In genomic region chr7:25282194-25282593, GRCh38 we compare ENCODE assay signal across 36 cellular contexts. TPM values are rescaled to one million over a fixed set of nuclear protein-coding genes. Genes with fewer than 3 reads are reported as not detected.
"Had no signal": no experiment of that assay in that cellular context is flagged by ENCODE, and none has a peak within 500 bp of the region (broad histone marks: within the 10 kb centered on the region; RNA-seq: fewer than 3 reads in every experiment).

No MANE protein-coding gene starts in this region.

- H3K27ac ChIP-seq: ascending aorta, breast epithelium, cardiac muscle cell, coronary artery, epithelial cell of prostate, esophagus squamous epithelium, gastroesophageal sphincter, WERI-Rb-1 had no signal

- H3K27me3 ChIP-seq: ascending aorta, breast epithelium, cardiac muscle cell, esophagus squamous epithelium, gastroesophageal sphincter had no signal

- H3K36me3 ChIP-seq: ascending aorta, breast epithelium, cardiac muscle cell, esophagus squamous epithelium, gastroesophageal sphincter, WERI-Rb-1 had no signal

- H3K9me3 Mint-ChIP-seq: activated B cell treated with CpG ODN at 0.5 μM for 24 hours; activated CD4-positive, alpha-beta memory T cell treated with anti-CD3 and anti-CD28 coated beads for 36 hours; activated naive CD4-positive, alpha-beta T cell treated with anti-CD3 and anti-CD28 coated beads, Interleukin-2, amount 10 ng/mL, durations not matched to agents 7 days and 5 days; activated naive CD4-positive, alpha-beta T cell treated with anti-CD3 and anti-CD28 coated beads, Interleukin-2, amount 50 U/mL, for 72 hours; activated naive CD8-positive, alpha-beta T cell treated with anti-CD3 and anti-CD28 coated beads, Interleukin-2, amount 10 ng/mL, durations not matched to agents 7 days and 5 days; activated T-cell treated with anti-CD3 and anti-CD28 coated beads, Interleukin-2, amount 50 U/mL, for 24 hours; activated T-cell treated with anti-CD3 and anti-CD28 coated beads, Interleukin-2, amount 50 U/mL, for 72 hours; brain; dendritic cell treated with granulocyte-macrophage colony-stimulating factor and Interleukin-4, amounts not matched to agents 40 ng/mL and 50 ng/mL, for 4 days; effector memory CD8-positive, alpha-beta T cell; T-helper 2 cell treated with Interferon-gamma antibody and Interleukin-4, amounts not matched to agents 5 μg/mL and 100 μg/mL, for 36 hours had no signal

- H3K36me3 Mint-ChIP-seq: activated CD4-positive, alpha-beta memory T cell treated with anti-CD3 and anti-CD28 coated beads for 36 hours; activated naive CD4-positive, alpha-beta T cell treated with anti-CD3 and anti-CD28 coated beads, Interleukin-2, amount 10 ng/mL, durations not matched to agents 7 days and 5 days; activated naive CD4-positive, alpha-beta T cell treated with anti-CD3 and anti-CD28 coated beads, Interleukin-2, amount 50 U/mL, for 72 hours; activated naive CD8-positive, alpha-beta T cell treated with anti-CD3 and anti-CD28 coated beads, Interleukin-2, amount 10 ng/mL, durations not matched to agents 7 days and 5 days; brain had no signal

- H3K27ac Mint-ChIP-seq: activated B cell treated with CpG ODN at 0.5 μM for 24 hours; activated CD4-positive, alpha-beta memory T cell treated with anti-CD3 and anti-CD28 coated beads for 36 hours; activated naive CD4-positive, alpha-beta T cell treated with anti-CD3 and anti-CD28 coated beads, Interleukin-2, amount 10 ng/mL, durations not matched to agents 7 days and 5 days; activated naive CD4-positive, alpha-beta T cell treated with anti-CD3 and anti-CD28 coated beads, Interleukin-2, amount 50 U/mL, for 72 hours; activated naive CD8-positive, alpha-beta T cell treated with anti-CD3 and anti-CD28 coated beads, Interleukin-2, amount 10 ng/mL, durations not matched to agents 7 days and 5 days; activated T-cell treated with anti-CD3 and anti-CD28 coated beads, Interleukin-2, amount 50 U/mL, for 24 hours; activated T-cell treated with anti-CD3 and anti-CD28 coated beads, Interleukin-2, amount 50 U/mL, for 72 hours; brain; dendritic cell treated with granulocyte-macrophage colony-stimulating factor and Interleukin-4, amounts not matched to agents 40 ng/mL and 50 ng/mL, for 4 days; effector memory CD8-positive, alpha-beta T cell; T-helper 17 cell; T-helper 2 cell treated with Interferon-gamma antibody and Interleukin-4, amounts not matched to agents 5 μg/mL and 100 μg/mL, for 36 hours had no signal

- H3K4me1 Mint-ChIP-seq: activated B cell treated with CpG ODN at 0.5 μM for 24 hours, brain, T-helper 17 cell had no signal

- DNase-seq: activated B cell treated with CpG ODN at 0.5 μM for 24 hours; activated CD4-positive, alpha-beta memory T cell treated with anti-CD3 and anti-CD28 coated beads for 36 hours; activated CD4-positive, alpha-beta T cell treated with anti-CD3 and anti-CD28 coated beads for 48 hours; activated CD8-positive, alpha-beta memory T cell treated with anti-CD3 and anti-CD28 coated beads, Interleukin-2, amount 50 U/mL, for 48 hours; activated gamma-delta T cell; activated naive CD4-positive, alpha-beta T cell; activated naive CD4-positive, alpha-beta T cell treated with anti-CD3 and anti-CD28 coated beads, Interleukin-2, amount 10 ng/mL, durations not matched to agents 7 days and 5 days; activated naive CD8-positive, alpha-beta T cell treated with anti-CD3 and anti-CD28 coated beads, Interleukin-2, amount 10 ng/mL, durations not matched to agents 7 days and 5 days; activated T-cell treated with anti-CD3 and anti-CD28 coated beads for 4 hours; activated T-cell treated with anti-CD3 and anti-CD28 coated beads, Interleukin-2, amount 50 U/mL, for 24 hours; activated T-cell treated with anti-CD3 and anti-CD28 coated beads, Interleukin-2, amount 50 U/mL, for 72 hours; central memory CD4-positive, alpha-beta T cell; cerebellar nuclear complex; effector CD4-positive, alpha-beta T cell; effector memory CD8-positive, alpha-beta T cell; esophagus squamous epithelium; foreskin melanocyte; SW 1271; T-helper 1 cell; T-helper 17 cell; T1000; WERI-Rb-1 had no signal

- H3K4me3 ChIP-seq: ascending aorta, breast epithelium, cardiac muscle cell, coronary artery, esophagus squamous epithelium, gastroesophageal sphincter had no signal

- H3K4me3 Mint-ChIP-seq: activated B cell treated with CpG ODN at 0.5 μM for 24 hours; activated CD4-positive, alpha-beta memory T cell treated with anti-CD3 and anti-CD28 coated beads for 36 hours; activated naive CD4-positive, alpha-beta T cell treated with anti-CD3 and anti-CD28 coated beads, Interleukin-2, amount 10 ng/mL, durations not matched to agents 7 days and 5 days; activated naive CD8-positive, alpha-beta T cell treated with anti-CD3 and anti-CD28 coated beads, Interleukin-2, amount 10 ng/mL, durations not matched to agents 7 days and 5 days; activated T-cell treated with anti-CD3 and anti-CD28 coated beads, Interleukin-2, amount 50 U/mL, for 24 hours; activated T-cell treated with anti-CD3 and anti-CD28 coated beads, Interleukin-2, amount 50 U/mL, for 72 hours; brain; dendritic cell treated with granulocyte-macrophage colony-stimulating factor and Interleukin-4, amounts not matched to agents 40 ng/mL and 50 ng/mL, for 4 days; effector memory CD8-positive, alpha-beta T cell; T-helper 17 cell; T-helper 2 cell treated with Interferon-gamma antibody and Interleukin-4, amounts not matched to agents 5 μg/mL and 100 μg/mL, for 36 hours had no signal

- H3K4me1 ChIP-seq: ascending aorta, breast epithelium, esophagus squamous epithelium, gastroesophageal sphincter had no signal

- H3K9me3 ChIP-seq: ascending aorta, breast epithelium, esophagus squamous epithelium, gastroesophageal sphincter had no signal

- H3K27me3 Mint-ChIP-seq: brain had no signal

RNA-seq across cellular contexts. Expression of gene NPVF, which starts 53.9 kb away (rescaled TPM):
- total RNA-seq: activated B cell treated with CpG ODN at 0.5 μM for 24 hours; activated CD4-positive, alpha-beta memory T cell treated with anti-CD3 and anti-CD28 coated beads for 36 hours; activated naive CD4-positive, alpha-beta T cell treated with anti-CD3 and anti-CD28 coated beads, Interleukin-2, amount 50 U/mL, for 72 hours; activated naive CD8-positive, alpha-beta T cell treated with anti-CD3 and anti-CD28 coated beads, Interleukin-2, amount 10 ng/mL, durations not matched to agents 7 days and 5 days; activated T-cell treated with anti-CD3 and anti-CD28 coated beads, Interleukin-2, amount 50 U/mL, for 72 hours; ascending aorta; breast epithelium; cardiac muscle cell; esophagus squamous epithelium; fibroblast of lung; fibroblast of villous mesenchyme; gastroesophageal sphincter; glomerular endothelial cell; T-helper 17 cell had no signal
- polyA plus RNA-seq: cardiac muscle cell, esophagus, fibroblast of lung had no signal
